ENCODE assay signal across 1 cellular context in the genomic region with DNA sequence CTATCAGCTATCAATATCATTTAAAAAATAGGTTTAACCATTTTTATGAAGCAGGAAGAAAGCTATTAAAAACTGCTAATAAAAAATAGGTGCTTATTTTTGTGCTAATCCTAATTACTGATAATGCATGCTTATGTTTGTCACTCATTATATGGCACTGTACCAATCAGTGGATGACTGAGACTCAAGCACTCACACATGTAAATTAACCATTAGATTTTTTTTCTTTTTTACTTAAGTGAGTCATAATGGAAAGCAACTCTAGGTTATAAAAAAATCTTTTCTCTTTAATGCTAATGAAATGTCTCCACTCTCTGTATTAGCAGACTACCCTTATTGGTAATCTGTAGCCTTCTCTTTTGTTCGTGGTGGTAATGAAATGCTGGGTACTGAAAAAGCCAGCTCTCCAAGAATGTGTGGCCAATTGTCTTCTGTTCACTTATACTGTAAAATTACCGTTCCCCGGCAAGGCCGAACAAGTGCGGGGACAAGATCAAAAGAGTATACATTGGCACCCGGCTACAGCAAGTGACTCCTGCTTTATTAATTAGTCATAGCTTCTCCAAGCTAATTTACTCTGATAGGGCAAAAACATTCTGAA.
TF ChIP-seq lines count a peak whose summit lies in the region.

No MANE protein-coding gene starts in this region.

TF ChIP-seq in IMR-90, 13 proteins besides CTCF, POLR2A, EP300 and RAD21 (continued from another document):
- TF ChIP-seq, protein P1, sequence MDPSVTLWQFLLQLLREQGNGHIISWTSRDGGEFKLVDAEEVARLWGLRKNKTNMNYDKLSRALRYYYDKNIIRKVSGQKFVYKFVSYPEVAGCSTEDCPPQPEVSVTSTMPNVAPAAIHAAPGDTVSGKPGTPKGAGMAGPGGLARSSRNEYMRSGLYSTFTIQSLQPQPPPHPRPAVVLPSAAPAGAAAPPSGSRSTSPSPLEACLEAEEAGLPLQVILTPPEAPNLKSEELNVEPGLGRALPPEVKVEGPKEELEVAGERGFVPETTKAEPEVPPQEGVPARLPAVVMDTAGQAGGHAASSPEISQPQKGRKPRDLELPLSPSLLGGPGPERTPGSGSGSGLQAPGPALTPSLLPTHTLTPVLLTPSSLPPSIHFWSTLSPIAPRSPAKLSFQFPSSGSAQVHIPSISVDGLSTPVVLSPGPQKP (IDR thresholded peaks at IDR 0.05; ENCODE audit: borderline replicate concordance, low read depth, low read length) = no peak
- TF ChIP-seq RFX5 (IDR thresholded peaks at IDR 0.05; ENCODE audit: low read depth, low read length) = no peak
